9 cellular contexts compared by ENCODE assay signal in genomic region chr5:23208959-23209431, GRCh38.
DNase-seq lines count a peak whose midpoint lies in the region; ATAC-seq and TF ChIP-seq lines count a peak whose summit lies in the region.
"Had no signal": no experiment of that assay in that cellular context is flagged by ENCODE, and none has a peak within 500 bp of the region (broad histone marks: within the 10 kb centered on the region; RNA-seq: fewer than 3 reads in every experiment).

No MANE protein-coding gene starts in this region.

- no peak overlapping the region for H3K4me3 ChIP-seq in hepatocyte

- H3K79me2 ChIP-seq in hepatocyte: no peaks in the 10 kb centered on the region

- no peaks in the 10 kb centered on the region for H4K20me1 ChIP-seq in hepatocyte (ENCODE audit: insufficient read depth, poor library complexity, severe bottlenecking)

- no peak for TF ChIP-seq POLR2A in GM18505 (IDR thresholded peaks at IDR 0.05; ENCODE audit: borderline replicate concordance, extremely low read depth, insufficient read depth, insufficient read length)

- no peaks in the 10 kb centered on the region for H3K36me3 ChIP-seq in hepatocyte (replicated peaks; ENCODE audit: insufficient read depth, low read depth)

- peak; percentile 76 for TF ChIP-seq CTCF in hepatocyte (IDR thresholded peaks at IDR 0.05; ENCODE audit: poor library complexity)

- H3K27ac ChIP-seq in hepatocyte: no peak overlapping the region

- DNase-seq in AG08396 (ENCODE audit: low spot score) (peak; percentile 1), NCI-H187 treated with DMSO at 0.1 percent for 48 hours (lab: John Stamatoyannopoulos, UW) (peak; percentile 53), SW480 (ENCODE audit: low spot score) (peak; percentile 67), hepatocyte (ENCODE audit: low spot score) (peak; percentile 86), NCI-H1105 treated with DMSO at 0.1 percent for 48 hours (lab: John Stamatoyannopoulos, UW) (no peak)

- no peak overlapping the region for H3K4me2 ChIP-seq in hepatocyte

- H3K9me3 ChIP-seq in hepatocyte (ENCODE audit: low read depth): no peaks in the 10 kb centered on the region

- H3K4me1 ChIP-seq in hepatocyte (ENCODE audit: insufficient read depth): no peaks in the 10 kb centered on the region

- no peak overlapping the region for H2AFZ ChIP-seq in hepatocyte

- H3K9me2 ChIP-seq in hepatocyte (replicated peaks; ENCODE audit: insufficient read depth): no peaks in the 10 kb centered on the region

- ATAC-seq in GM18505 (IDR thresholded peaks at IDR 0.05; ENCODE audit: unreplicated experiment): peak; percentile 86
- peak; percentile 93 for ATAC-seq in HG02852 (IDR thresholded peaks at IDR 0.05; ENCODE audit: unreplicated experiment)
- ATAC-seq in GM21576 (IDR thresholded peaks at IDR 0.05; ENCODE audit: unreplicated experiment): no peak
- ATAC-seq: stimulated activated naive CD8-positive, alpha-beta T cell treated with anti-CD3 and anti-CD28 coated beads, Interleukin-15, amount 100 ng/mL, for 72 hours had no signal

- no peaks in the 10 kb centered on the region for H3K27me3 ChIP-seq in hepatocyte

- WGBS in hepatocyte (ENCODE audit: low lambda C conversion rate, missing lambda C conversion rate): 9% methylated on average over 1 of the region's 1 CpG
